Comparison of ENCODE assay signal across 2 cellular contexts in genomic region chr10:46169736-46170135, GRCh38.
TF ChIP-seq lines count a peak whose summit lies in the region.

No MANE protein-coding gene starts in this region.

TF ChIP-seq in WTC11, 78 proteins besides CTCF, POLR2A, EP300 and RAD21 (continued from another document):
- TF ChIP-seq KAT7 (CRISPR knock-in tag; IDR thresholded peaks at IDR 0.05; ENCODE audit: borderline replicate concordance) = no peak
- no peak for TF ChIP-seq JUN (CRISPR knock-in tag; IDR thresholded peaks at IDR 0.05)
- no peak for TF ChIP-seq ZNF281 (CRISPR knock-in tag; IDR thresholded peaks at IDR 0.05)

TF ChIP-seq in K562, 482 proteins besides CTCF, POLR2A, EP300 and RAD21 (continued from another document):
- TF ChIP-seq ATF4 (CRISPR knock-in tag; IDR thresholded peaks at IDR 0.05) (no peak), NR1H2 (CRISPR knock-in tag; IDR thresholded peaks at IDR 0.05) (no peak), TRIM24 (IDR thresholded peaks at IDR 0.05) (peak; percentile 41 to 69; a peak in 2 of 4 replicates), ETV1 (tag; conservative IDR thresholded peaks at IDR 0.05; ENCODE audit: low read depth) (no peak), ZNF280A (IDR thresholded peaks at IDR 0.05; ENCODE audit: low read depth, partially characterized antibody) (peak; percentile 89), NFXL1 (CRISPR knock-in tag; IDR thresholded peaks at IDR 0.05) (no peak), TRIM28 (IDR thresholded peaks at IDR 0.05) (peak; percentile 92), ZNF655 (CRISPR knock-in tag; IDR thresholded peaks at IDR 0.05) (no peak), CCNT2 (IDR thresholded peaks at IDR 0.05; ENCODE audit: borderline replicate concordance, extremely low read depth, insufficient read length, low read depth, low read length) (no peak), ZNF512 (tag; IDR thresholded peaks at IDR 0.05) (0 out of 2 replicates have a peak, but pooled peaks have one; percentile 33)
TF ChIP-seq in K562: peak in this region for 6.
